19 cellular contexts compared by ENCODE assay signal in genomic region chr12:113480336-113480688, GRCh38. TPM values are rescaled to one million over a fixed set of nuclear protein-coding genes. Genes with fewer than 3 reads are reported as not detected.
DNase-seq lines count a peak whose midpoint lies in the region; ATAC-seq, FAIRE-seq and TF ChIP-seq lines count a peak whose summit lies in the region.
"Had no signal": no experiment of that assay in that cellular context is flagged by ENCODE, and none has a peak within 500 bp of the region (broad histone marks: within the 10 kb centered on the region; RNA-seq: fewer than 3 reads in every experiment).

No MANE protein-coding gene starts in this region.

- H3K36me3 ChIP-seq in HepG2 (replicated peaks in 1 of 2; ENCODE audit: control insufficient read depth in 1 of 2, insufficient read depth in 2 of 2, low read length in 2 of 2) (no peaks in the 10 kb centered on the region), right lobe of liver (no peaks in the 10 kb centered on the region)

- H3K36me3 Mint-ChIP-seq in activated CD4-positive, alpha-beta T cell treated with anti-CD3 and anti-CD28 coated beads, Interleukin-2, amount 10 ng/mL, durations not matched to agents 24 days and 14 days (ENCODE audit: low read depth) = peaks cover 5% of the 10 kb centered on the region
- H3K36me3 Mint-ChIP-seq in brain = no peaks in the 10 kb centered on the region
- no peaks in the 10 kb centered on the region for H3K36me3 Mint-ChIP-seq in activated T-cell treated with anti-CD3 and anti-CD28 coated beads, Interleukin-2, amount 50 U/mL, for 4 hours (ENCODE audit: insufficient read depth)

- TF ChIP-seq CTCF in HepG2 (CRISPR knock-in tag; IDR thresholded peaks at IDR 0.05) (no peak), right lobe of liver (IDR thresholded peaks at IDR 0.05) (no peak), brain (conservative IDR thresholded peaks at IDR 0.05) (no peak)

- ATAC-seq in HepG2 (no peak), right lobe of liver (no peak)
- ATAC-seq in activated T-cell treated with anti-CD3 and anti-CD28 coated beads, Interleukin-2, amount 50 U/mL, for 4 hours = no peak
- ATAC-seq: HCT116, PC-3 had no signal

- H3K4me3 Mint-ChIP-seq in activated CD4-positive, alpha-beta T cell treated with anti-CD3 and anti-CD28 coated beads, Interleukin-2, amount 10 ng/mL, durations not matched to agents 24 days and 14 days = peak overlapping the region; percentile 28
- peak overlapping the region; percentile 14 to 80 (median 76) for H3K4me3 Mint-ChIP-seq in brain
- H3K4me3 Mint-ChIP-seq in activated T-cell treated with anti-CD3 and anti-CD28 coated beads, Interleukin-2, amount 50 U/mL, for 4 hours = no peak overlapping the region

- DNase-seq in activated CD4-positive, alpha-beta T cell treated with anti-CD3 and anti-CD28 coated beads, Interleukin-2, amount 10 ng/mL, durations not matched to agents 24 days and 14 days = no peak
- DNase-seq in activated CD4-positive, alpha-beta T cell treated with anti-CD3 and anti-CD28 coated beads, Interleukin-2, amount 50 U/mL, for 4 hours = no peak
- DNase-seq in HepG2 (ENCODE audit: low spot score) (no peak), right lobe of liver (no peak), NCI-H1105 treated with DMSO at 0.1 percent for 48 hours (lab: John Stamatoyannopoulos, UW) (no peak)
- DNase-seq in activated T-cell treated with anti-CD3 and anti-CD28 coated beads, Interleukin-2, amount 50 U/mL, for 4 hours = no peak
- DNase-seq: GF-D8, MV-4-11, NCI-H1417 treated with DMSO at 0.1 percent for 48 hours, NCI-H2029, NCI-H774, PC-3 had no signal

- no peak overlapping the region for H3K27ac ChIP-seq in HepG2 (ENCODE audit: extremely low read length, insufficient read depth, low read length)
- H3K27ac ChIP-seq in right lobe of liver = no peak overlapping the region
- H3K27ac ChIP-seq: C4-2B, RWPE1 had no signal

- H3K4me1 ChIP-seq in HepG2 (ENCODE audit: insufficient read depth, low read length) (no peaks in the 10 kb centered on the region), right lobe of liver (peaks cover 0 to 5% (median 0%) of the 10 kb centered on the region in 4 donors)

- CTCF ChIA-PET in HepG2 (lab: Yijun Ruan, JAX; ENCODE audit: low intra/inter-chr PET ratio, low total read pairs) = no interaction called here

- in situ Hi-C loops in HepG2 (cut with HindIII; ENCODE audit: extremely low pct_ligation_motif_present, low pct_unique_long_range_greater_than_20kb) = no loop called here

- TF ChIP-seq RAD21 in HepG2 (CRISPR knock-in tag; IDR thresholded peaks at IDR 0.05) = no peak

- POLR2A ChIA-PET in HepG2 (lab: Yijun Ruan, JAX) = no interaction called here

- H3K27me3 Mint-ChIP-seq in activated CD4-positive, alpha-beta T cell treated with anti-CD3 and anti-CD28 coated beads, Interleukin-2, amount 10 ng/mL, durations not matched to agents 24 days and 14 days = peaks cover 67% of the 10 kb centered on the region
- peaks cover 97% of the 10 kb centered on the region for H3K27me3 Mint-ChIP-seq in brain
- H3K27me3 Mint-ChIP-seq in activated T-cell treated with anti-CD3 and anti-CD28 coated beads, Interleukin-2, amount 50 U/mL, for 4 hours (ENCODE audit: low read depth) = peaks cover 82% of the 10 kb centered on the region

- peaks cover 13% of the 10 kb centered on the region for H3K9me3 Mint-ChIP-seq in activated CD4-positive, alpha-beta T cell treated with anti-CD3 and anti-CD28 coated beads, Interleukin-2, amount 10 ng/mL, durations not matched to agents 24 days and 14 days
- H3K9me3 Mint-ChIP-seq in brain = peaks cover 0 to 2% (median 0%) of the 10 kb centered on the region in 5 experiments
- peaks cover 3% of the 10 kb centered on the region for H3K9me3 Mint-ChIP-seq in activated T-cell treated with anti-CD3 and anti-CD28 coated beads, Interleukin-2, amount 50 U/mL, for 4 hours

- no peak overlapping the region for H3K9ac ChIP-seq in HepG2 (ENCODE audit: insufficient read depth, low read depth, low read length)

- H3K4me2 ChIP-seq in HepG2 (ENCODE audit: low read depth, low read length) = no peak overlapping the region

- H3K9me3 ChIP-seq in HepG2 (ENCODE audit: low read length) (no peaks in the 10 kb centered on the region), right lobe of liver (no peaks in the 10 kb centered on the region)

- H3K79me2 ChIP-seq in HepG2 (ENCODE audit: insufficient read depth, low read length) = no peaks in the 10 kb centered on the region

- no peak for FAIRE-seq in HepG2 (lab: Jason Lieb, UNC)
- FAIRE-seq: GM12891, GM18507 had no signal

- no TSS peak for BruUV-seq in HepG2 (replicated peaks; lab: Mats Ljungman, UMichigan)

- intact Hi-C loops in activated CD4-positive, alpha-beta T cell treated with anti-CD3 and anti-CD28 coated beads, Interleukin-2, amount 10 ng/mL, durations not matched to agents 24 days and 14 days (cut with micrococcal nuclease) = loop anchor here (2.0 kb wide), 1 partner anchor 16 kb away; no protein-coding TSS in a partner anchor
- intact Hi-C loops in HepG2 (cut with micrococcal nuclease; ENCODE audit: unreplicated experiment) (no loop called here), right lobe of liver (cut with DNase I) (no loop called here)

- peaks cover 6% of the 10 kb centered on the region for H3K4me1 Mint-ChIP-seq in activated CD4-positive, alpha-beta T cell treated with anti-CD3 and anti-CD28 coated beads, Interleukin-2, amount 10 ng/mL, durations not matched to agents 24 days and 14 days
- H3K4me1 Mint-ChIP-seq in brain = peaks cover 30% of the 10 kb centered on the region
- H3K4me1 Mint-ChIP-seq in activated T-cell treated with anti-CD3 and anti-CD28 coated beads, Interleukin-2, amount 50 U/mL, for 4 hours (ENCODE audit: low read depth) = peaks cover 7% of the 10 kb centered on the region

- TF ChIP-seq POLR2A in HepG2 (IDR thresholded peaks at IDR 0.05; ENCODE audit: insufficient read depth in 1 of 2, low read depth in 2 of 2, low read length in 2 of 2) (no peak), right lobe of liver (IDR thresholded peaks at IDR 0.05) (no peak)

- no peak overlapping the region for H2AFZ ChIP-seq in HepG2 (ENCODE audit: low read length)

- H3K27ac Mint-ChIP-seq in activated CD4-positive, alpha-beta T cell treated with anti-CD3 and anti-CD28 coated beads, Interleukin-2, amount 10 ng/mL, durations not matched to agents 24 days and 14 days = no peak overlapping the region
- H3K27ac Mint-ChIP-seq in brain = peak overlapping the region in 3 of 5 experiments; percentile 40 to 90 (median 66)

- peaks cover 10% of the 10 kb centered on the region; the same call in 1 of the 2 replicates for H4K20me1 ChIP-seq in HepG2 (ENCODE audit: insufficient read depth, low read length)

- H3K27me3 ChIP-seq in HepG2 (ENCODE audit: control insufficient read depth in 1 of 2, insufficient read depth in 2 of 2, low read length in 2 of 2) (peaks cover 2 to 37% of the 10 kb centered on the region in 2 experiments; a peak in 3 of 5 replicates), right lobe of liver (peaks cover 0 to 14% of the 10 kb centered on the region in 2 donors)

- no peak overlapping the region for H3K4me3 ChIP-seq in HepG2 (replicated peaks in 1 of 3; ENCODE audit: insufficient read depth in 1 of 3, low read depth in 2 of 3, low read length in 3 of 3)
- no peak overlapping the region for H3K4me3 ChIP-seq in right lobe of liver

- no peak for TF ChIP-seq EP300 in HepG2 (IDR thresholded peaks at IDR 0.05; ENCODE audit: low read depth in 2 of 2, low read length in 2 of 2)
- TF ChIP-seq EP300 in HepG2 (CRISPR knock-in tag; IDR thresholded peaks at IDR 0.05; ENCODE audit: borderline replicate concordance) = no peak

- WGBS in HepG2 (ENCODE audit: low lambda C conversion rate) = 12% methylated on average over 6 of the region's 6 CpGs
- WGBS in right lobe of liver (ENCODE audit: insufficient coverage, low coverage, low lambda C conversion rate, missing lambda C conversion rate) = 17% methylated on average over 6 of the region's 6 CpGs

RNA-seq across cellular contexts. Expression of gene LHX5, which starts 8.6 kb away (rescaled TPM):
- total RNA-seq in activated CD4-positive, alpha-beta T cell treated with anti-CD3 and anti-CD28 coated beads, Interleukin-2, amount 10 ng/mL, durations not matched to agents 24 days and 14 days = not detected in 2 replicates
- total RNA-seq in HepG2 (2016; rRNA removed; fragmentation: Illumina TruSeq; extraction: Trizol) (not detected in 2 replicates), right lobe of liver (not detected)
- total RNA-seq in HepG2 (2016; cell fraction: cytosol; rRNA removed; fragmentation: Illumina TruSeq; extraction: Trizol; ENCODE audit: low read depth) = not detected in 2 replicates
- total RNA-seq in HepG2 (2016; cell fraction: insoluble cytoplasmic fraction; rRNA removed; fragmentation: Illumina TruSeq; extraction: Trizol) = not detected in 2 replicates
- not detected in 2 replicates for total RNA-seq in HepG2 (2016; cell fraction: membrane; rRNA removed; fragmentation: Illumina TruSeq; extraction: Trizol)
- not detected in 2 replicates for total RNA-seq in HepG2 (2016; cell fraction: nucleus; rRNA removed; fragmentation: Illumina TruSeq; extraction: Trizol)
- polyA plus RNA-seq in HepG2 (2011; rRNA removed) (0.01 TPM in 1 of 2 replicates, not detected in the other), brain (ENCODE audit: insufficient read depth, low read depth, low replicate concordance) (0.10 TPM)
- 0.04 and 0.07 TPM in 2 replicates for polyA plus RNA-seq in HepG2 (2011; cell fraction: cytosol; rRNA removed)
- polyA plus RNA-seq in HepG2 (2011; cell fraction: nucleus; rRNA removed) = not detected in 2 replicates
- not detected in 2 replicates for polyA plus RNA-seq in HepG2 (2012)
- polyA plus RNA-seq in HepG2 (2016; cell fraction: cytosol; fragmentation: Illumina TruSeq; extraction: Trizol; ENCODE audit: low read depth) = not detected in 2 replicates
- polyA plus RNA-seq in HepG2 (2016; cell fraction: insoluble cytoplasmic fraction; fragmentation: Illumina TruSeq; extraction: Trizol; ENCODE audit: low read depth) = not detected in 2 replicates
- not detected in 2 replicates for polyA plus RNA-seq in HepG2 (2016; cell fraction: membrane; fragmentation: Illumina TruSeq; extraction: Trizol; ENCODE audit: low read depth)
- not detected in 2 replicates for polyA plus RNA-seq in HepG2 (2016; cell fraction: nucleus; fragmentation: Illumina TruSeq; extraction: Trizol; ENCODE audit: insufficient read depth, low read depth)
- not detected in 2 replicates for polyA minus RNA-seq in HepG2 (2011; rRNA and poly(A)+ RNA removed; ENCODE audit: low replicate concordance)
- polyA minus RNA-seq in HepG2 (2011; cell fraction: cytosol; rRNA and poly(A)+ RNA removed) = not detected in 2 replicates
- polyA minus RNA-seq in HepG2 (2011; cell fraction: nucleus; rRNA and poly(A)+ RNA removed) = not detected in 2 replicates
- total RNA-seq in activated T-cell treated with anti-CD3 and anti-CD28 coated beads, Interleukin-2, amount 50 U/mL, for 4 hours = not detected
- total RNA-seq: A673 had no signal

RNA-seq across cellular contexts. Expression of gene SDSL, which starts 58.1 kb away (rescaled TPM):
- 0.61 and 0.78 TPM in 2 replicates for total RNA-seq in activated CD4-positive, alpha-beta T cell treated with anti-CD3 and anti-CD28 coated beads, Interleukin-2, amount 10 ng/mL, durations not matched to agents 24 days and 14 days
- total RNA-seq in HepG2 (2016; rRNA removed; fragmentation: Illumina TruSeq; extraction: Trizol) (1.2 and 1.3 TPM in 2 replicates), right lobe of liver (10 to 100 TPM; 25.5 to 85.7 (median 32.3) TPM)
- total RNA-seq in HepG2 (2016; cell fraction: cytosol; rRNA removed; fragmentation: Illumina TruSeq; extraction: Trizol; ENCODE audit: low read depth) = 0.79 and 1.7 TPM in 2 replicates
- 1.2 and 1.7 TPM in 2 replicates for total RNA-seq in HepG2 (2016; cell fraction: insoluble cytoplasmic fraction; rRNA removed; fragmentation: Illumina TruSeq; extraction: Trizol)
- total RNA-seq in HepG2 (2016; cell fraction: membrane; rRNA removed; fragmentation: Illumina TruSeq; extraction: Trizol) = 1.1 and 2.0 TPM in 2 replicates
- 1.4 and 2.0 TPM in 2 replicates for total RNA-seq in HepG2 (2016; cell fraction: nucleus; rRNA removed; fragmentation: Illumina TruSeq; extraction: Trizol)
- polyA plus RNA-seq in HepG2 (2011; rRNA removed) (1.7 and 2.9 TPM in 2 replicates), brain (ENCODE audit: insufficient read depth, low read depth, low replicate concordance) (10.4 TPM)
- polyA plus RNA-seq in HepG2 (2011; cell fraction: cytosol; rRNA removed) = 1.9 and 3.2 TPM in 2 replicates
- 1.6 and 2.0 TPM in 2 replicates for polyA plus RNA-seq in HepG2 (2011; cell fraction: nucleus; rRNA removed)
- polyA plus RNA-seq in HepG2 (2012) = 0.92 and 1.3 TPM in 2 replicates
- 1.1 and 1.5 TPM in 2 replicates for polyA plus RNA-seq in HepG2 (2016; cell fraction: cytosol; fragmentation: Illumina TruSeq; extraction: Trizol; ENCODE audit: low read depth)
- polyA plus RNA-seq in HepG2 (2016; cell fraction: insoluble cytoplasmic fraction; fragmentation: Illumina TruSeq; extraction: Trizol; ENCODE audit: low read depth) = 2.4 and 3.5 TPM in 2 replicates
- 0.64 and 0.90 TPM in 2 replicates for polyA plus RNA-seq in HepG2 (2016; cell fraction: membrane; fragmentation: Illumina TruSeq; extraction: Trizol; ENCODE audit: low read depth)
- 1.9 and 2.9 TPM in 2 replicates for polyA plus RNA-seq in HepG2 (2016; cell fraction: nucleus; fragmentation: Illumina TruSeq; extraction: Trizol; ENCODE audit: insufficient read depth, low read depth)
- polyA minus RNA-seq in HepG2 (2011; rRNA and poly(A)+ RNA removed; ENCODE audit: low replicate concordance) = 1.1 and 6.5 TPM in 2 replicates
- 0.99 and 1.4 TPM in 2 replicates for polyA minus RNA-seq in HepG2 (2011; cell fraction: cytosol; rRNA and poly(A)+ RNA removed)
- polyA minus RNA-seq in HepG2 (2011; cell fraction: nucleus; rRNA and poly(A)+ RNA removed) = 1.5 TPM in 2 replicates
- total RNA-seq in activated T-cell treated with anti-CD3 and anti-CD28 coated beads, Interleukin-2, amount 50 U/mL, for 4 hours = under 1 TPM in 1 of 3 donors, not detected in 2; 0.46 TPM

Comparison
In these comparisons a context has a peak if more than half of its experiments do, and no peak if none do; other contexts are left out.
1. RNA of gene SDSL, which starts 58.1 kb away (total RNA-seq): 25.5 to 85.7 TPM in right lobe of liver; 0.79 to 2.0 TPM in HepG2, 0.61 to 0.78 TPM in activated CD4-positive, alpha-beta T cell treated with anti-CD3 and anti-CD28 coated beads, Interleukin-2, amount 10 ng/mL, durations not matched to agents 24 days and 14 days and 0.46 TPM in activated T-cell treated with anti-CD3 and anti-CD28 coated beads, Interleukin-2, amount 50 U/mL, for 4 hours; every median in the first group is over 4 times any median in the second.